ENCODE assay signal across 27 cellular contexts in genomic region chr1:2973661-2974593, GRCh38. TPM values are rescaled to one million over a fixed set of nuclear protein-coding genes. Genes with fewer than 3 reads are reported as not detected.
A peak's percentile ranks its signal among the peaks of the same experiment; 100 is the strongest.
DNase-seq lines count a peak whose midpoint lies in the region; ATAC-seq and TF ChIP-seq lines count a peak whose summit lies in the region.
"Had no signal": no experiment of that assay in that cellular context is flagged by ENCODE, and none has a peak within 500 bp of the region (broad histone marks: within the 10 kb centered on the region; RNA-seq: fewer than 3 reads in every experiment).

No MANE protein-coding gene starts in this region.

- intact Hi-C loops in cardiac septum (cut with DNase I), result no loop called here
- intact Hi-C loops in Right ventricle myocardium superior (cut with DNase I), result no loop called here
- intact Hi-C loops in PC-3 (cut with micrococcal nuclease), result no loop called here

- H4K20me1 ChIP-seq in osteoblast (ENCODE audit: insufficient read depth, low read length), result no peaks in the 10 kb centered on the region
- no peaks in the 10 kb centered on the region for H4K20me1 ChIP-seq in PC-3 (ENCODE audit: low read length)

- H3K27ac ChIP-seq in osteoblast (ENCODE audit: low read depth, low read length), result no peak overlapping the region
- H3K27ac ChIP-seq in PC-3 (ENCODE audit: low read length), result no peak overlapping the region
- H3K27ac ChIP-seq: C4-2B, neutrophil, uterus had no signal

- H3K4me3 ChIP-seq in osteoblast (ENCODE audit: insufficient read depth, low read length) (no peak overlapping the region), PC-3 (ENCODE audit: low read length) (no peak overlapping the region)
- H3K4me3 ChIP-seq: smooth muscle cell, uterus had no signal

- H3F3A ChIP-seq in PC-3 (ENCODE audit: low read length, unreplicated experiment), result no peaks in the 10 kb centered on the region

- POLR2A ChIA-PET in PC-3 (lab: Charles Lee; ENCODE audit: unreplicated experiment), result no interaction called here

- DNase-seq in cardiac septum (ENCODE audit: low spot score) (peak; percentile 72), Right ventricle myocardium superior (no peak), osteoblast (ENCODE audit: insufficient read length, low spot score, missing footprints) (peak; percentile 77), PC-3 (no peak), NCI-H446 (lab: John Stamatoyannopoulos, UW) (no peak), NCI-H2081 (lab: John Stamatoyannopoulos, UW) (no peak), RKO (ENCODE audit: low spot score) (no peak)
- DNase-seq in activated CD8-positive, alpha-beta memory T cell treated with anti-CD3 and anti-CD28 coated beads, Interleukin-2, amount 50 U/mL, for 4 hours, result peak; percentile 11
- DNase-seq: ACHN; activated CD4-positive, alpha-beta T cell treated with anti-CD3 and anti-CD28 coated beads for 48 hours; activated T-cell treated with anti-CD3 and anti-CD28 coated beads, Interleukin-2, amount 50 U/mL, for 1 hour; glutamatergic neuron; HFFc6; left ventricle myocardium superior; NCI-H146; NCI-H2171; NCI-H69; SHP77; stimulated activated CD4-positive, alpha-beta T cell treated with anti-CD3 and anti-CD28 coated beads, Interleukin-4, amount 100 ng/mL, for 1 hour; uterus had no signal

- TF ChIP-seq CTCF in osteoblast (IDR thresholded peaks at IDR 0.05; ENCODE audit: extremely low read depth, low read depth, low read length) (no peak), PC-3 (conservative IDR thresholded peaks at IDR 0.05; ENCODE audit: low read depth, low read length) (no peak)

- H3K79me2 ChIP-seq in osteoblast (ENCODE audit: insufficient read depth, low read length), result no peaks in the 10 kb centered on the region
- H3K79me2 ChIP-seq in PC-3 (ENCODE audit: low read length), result no peaks in the 10 kb centered on the region

- H2AFZ ChIP-seq in osteoblast (ENCODE audit: low read length) (no peak overlapping the region), PC-3 (ENCODE audit: low read length) (no peak overlapping the region)

- H3K4me1 ChIP-seq in osteoblast (ENCODE audit: insufficient read depth, low read length) (no peaks in the 10 kb centered on the region), PC-3 (ENCODE audit: insufficient read depth, low read length) (no peaks in the 10 kb centered on the region)
- H3K4me1 ChIP-seq: uterus had no signal

- BruUV-seq in PC-3 (replicated peaks; lab: Mats Ljungman, UMichigan), result no TSS peak

- CTCF ChIA-PET in PC-3 (lab: Charles Lee), result no interaction called here

- H3K9me3 ChIP-seq in osteoblast (ENCODE audit: low read depth, low read length) (no peaks in the 10 kb centered on the region), PC-3 (ENCODE audit: low read length) (no peaks in the 10 kb centered on the region)
- H3K9me3 ChIP-seq: neutrophil, uterus had no signal

- H3K27me3 ChIP-seq in osteoblast (ENCODE audit: insufficient read depth, low read length) (no peaks in the 10 kb centered on the region), PC-3 (ENCODE audit: low read length) (peaks cover 54% of the 10 kb centered on the region)
- H3K27me3 ChIP-seq: uterus had no signal

- H3K36me3 ChIP-seq in osteoblast (ENCODE audit: insufficient read depth, low read length) (no peaks in the 10 kb centered on the region), PC-3 (ENCODE audit: low read depth, low read length) (no peaks in the 10 kb centered on the region)
- H3K36me3 ChIP-seq: neutrophil, uterus had no signal

- ATAC-seq in Right ventricle myocardium superior (ENCODE audit: poor library complexity) (no peak), PC-3 (no peak)
- ATAC-seq: activated naive CD4-positive, alpha-beta T cell treated with anti-CD3 and anti-CD28 coated beads, Interleukin-2, amount 50 U/mL, for 72 hours; left ventricle myocardium superior had no signal

- H3K4me2 ChIP-seq in osteoblast (ENCODE audit: insufficient read depth, low read length) (no peak overlapping the region), PC-3 (ENCODE audit: low read length) (no peak overlapping the region)
- H3K4me2 ChIP-seq: smooth muscle cell had no signal

- H3K9me2 ChIP-seq in PC-3 (replicated peaks; ENCODE audit: low read length), result no peaks in the 10 kb centered on the region

- no peak overlapping the region for H3K9ac ChIP-seq in PC-3 (ENCODE audit: low read length)

RNA-seq across cellular contexts. Expression of gene ACTRT2, which starts 47.3 kb away (rescaled TPM):
- total RNA-seq in cardiac septum (not detected), Right ventricle myocardium superior (not detected), osteoblast (not detected in 2 replicates), PC-3 (2014; rRNA removed) (not detected in 2 replicates)
- total RNA-seq: activated naive CD4-positive, alpha-beta T cell treated with anti-CD3 and anti-CD28 coated beads, Interleukin-2, amount 50 U/mL, for 72 hours; fibroblast of lung; HFFc6; left ventricle myocardium superior; mucosa of gallbladder; smooth muscle cell; T-cell; uterus had no signal

Comparison
In these comparisons a context has a peak if more than half of its experiments do, and no peak if none do; other contexts are left out.
1. DNase-seq: peak in cardiac septum (single experiment), activated CD8-positive, alpha-beta memory T cell treated with anti-CD3 and anti-CD28 coated beads, Interleukin-2, amount 50 U/mL, for 4 hours (single experiment) and osteoblast (single experiment); none in Right ventricle myocardium superior (single experiment), PC-3 (single experiment), NCI-H446 (0 of 2), NCI-H2081 (0 of 2) and RKO (single experiment).